3 cellular contexts compared by ENCODE assay signal in genomic region chr3:182479766-182480336, GRCh38.
TF ChIP-seq lines count a peak whose summit lies in the region.

No MANE protein-coding gene starts in this region.

TF ChIP-seq in SK-N-SH, 30 proteins besides CTCF, POLR2A, EP300 and RAD21:
- no peak for TF ChIP-seq TEAD4 (IDR thresholded peaks at IDR 0.05; ENCODE audit: borderline replicate concordance, insufficient read depth)
- TF ChIP-seq RXRA (IDR thresholded peaks at IDR 0.05; ENCODE audit: borderline replicate concordance, low read depth), result no peak
- TF ChIP-seq USF2 (IDR thresholded peaks at IDR 0.05; ENCODE audit: borderline replicate concordance, low read depth, low read length), result no peak
- TF ChIP-seq YY1 (IDR thresholded peaks at IDR 0.05; ENCODE audit: low read depth), result no peak
- no peak for TF ChIP-seq JUND (IDR thresholded peaks at IDR 0.05)

TF ChIP-seq in SK-N-SH treated with all-trans-retinoic acid at 6 μM for 48 hours, 23 proteins besides CTCF, POLR2A, EP300 and RAD21:
- TF ChIP-seq CSRNP3 (CRISPR knock-in tag; IDR thresholded peaks at IDR 0.05) (no peak), OSR1 (CRISPR knock-in tag; IDR thresholded peaks at IDR 0.05) (no peak), RARB (CRISPR knock-in tag; IDR thresholded peaks at IDR 0.05) (no peak), POU6F1 (CRISPR knock-in tag; IDR thresholded peaks at IDR 0.05; ENCODE audit: borderline replicate concordance, low read depth) (no peak), PATZ1 (CRISPR knock-in tag; IDR thresholded peaks at IDR 0.05; ENCODE audit: borderline replicate concordance) (no peak), ZNF70 (CRISPR knock-in tag; IDR thresholded peaks at IDR 0.05) (no peak), ZFP3 (CRISPR knock-in tag; IDR thresholded peaks at IDR 0.05) (no peak), ZNF8 (CRISPR knock-in tag; IDR thresholded peaks at IDR 0.05) (no peak), ISL1 (CRISPR knock-in tag; IDR thresholded peaks at IDR 0.05) (no peak), ESRRG (CRISPR knock-in tag; IDR thresholded peaks at IDR 0.05) (no peak), TCF4 (CRISPR knock-in tag; IDR thresholded peaks at IDR 0.05; ENCODE audit: borderline replicate concordance) (no peak)

TF ChIP-seq in H1, 55 proteins besides CTCF, POLR2A, EP300 and RAD21 (continued from another document):
- no peak for TF ChIP-seq SP2 (IDR thresholded peaks at IDR 0.05; ENCODE audit: low read length)
- TF ChIP-seq TAF7 (optimal IDR thresholded peaks at IDR 0.05; ENCODE audit: borderline replicate concordance, low read depth, low read length), result no peak
- no peak for TF ChIP-seq SIRT6 (IDR thresholded peaks at IDR 0.05; ENCODE audit: low read length)
- no peak for TF ChIP-seq USF2 (IDR thresholded peaks at IDR 0.05; ENCODE audit: low read length)
- no peak for TF ChIP-seq KDM5A (IDR thresholded peaks at IDR 0.05; ENCODE audit: low read length)
- TF ChIP-seq GTF2F1 (IDR thresholded peaks at IDR 0.05; ENCODE audit: borderline replicate concordance, low read depth, low read length), result no peak
- TF ChIP-seq JUND (IDR thresholded peaks at IDR 0.05; ENCODE audit: low read length), result no peak
- TF ChIP-seq SIX5 (IDR thresholded peaks at IDR 0.05; ENCODE audit: low read depth, low read length), result no peak
- no peak for TF ChIP-seq ATF2 (IDR thresholded peaks at IDR 0.05; ENCODE audit: low read length)
- no peak for TF ChIP-seq BACH1 (IDR thresholded peaks at IDR 0.05; ENCODE audit: low read length)
- TF ChIP-seq TEAD4 (IDR thresholded peaks at IDR 0.05; ENCODE audit: low read depth, low read length), result no peak
- TF ChIP-seq KDM1A (IDR thresholded peaks at IDR 0.05; ENCODE audit: borderline replicate concordance, low read length), result no peak
- TF ChIP-seq BCL11A (IDR thresholded peaks at IDR 0.05; ENCODE audit: low read depth in 2 of 2, low read length in 2 of 2), result no peak
- TF ChIP-seq JUN (IDR thresholded peaks at IDR 0.05; ENCODE audit: low read depth, low read length), result no peak
- TF ChIP-seq EZH2 (IDR thresholded peaks at IDR 0.05; ENCODE audit: low read depth, low read length, severe bottlenecking), result no peak
- TF ChIP-seq CREB1 (IDR thresholded peaks at IDR 0.05), result no peak
